ENCODE assay signal across 8 cellular contexts in genomic region chr4:78776729-78777555, GRCh38. TPM values are rescaled to one million over a fixed set of nuclear protein-coding genes. Genes with fewer than 3 reads are reported as not detected.
DNase-seq lines count a peak whose midpoint lies in the region; ATAC-seq and TF ChIP-seq lines count a peak whose summit lies in the region.

No MANE protein-coding gene starts in this region.

- H3K9me3 ChIP-seq in AG04450 (ENCODE audit: control insufficient read depth, insufficient read depth, low read length) (no peaks in the 10 kb centered on the region), NT2/D1 (ENCODE audit: insufficient read depth, low read length) (no peaks in the 10 kb centered on the region), fibroblast of lung (ENCODE audit: control insufficient read depth, insufficient read depth, low read depth, low read length) (no peaks in the 10 kb centered on the region)

- H3K27me3 Mint-ChIP-seq in nephron (ENCODE audit: low read depth): no peaks in the 10 kb centered on the region
- H3K27me3 Mint-ChIP-seq in stimulated activated naive CD8-positive, alpha-beta T cell treated with anti-CD3 and anti-CD28 coated beads, Interleukin-15, amount 100 ng/mL, for 72 hours: no peaks in the 10 kb centered on the region

- H3K4me1 Mint-ChIP-seq in nephron: peaks cover 13% of the 10 kb centered on the region
- H3K4me1 Mint-ChIP-seq in stimulated activated naive CD8-positive, alpha-beta T cell treated with anti-CD3 and anti-CD28 coated beads, Interleukin-15, amount 100 ng/mL, for 72 hours: peaks cover 22% of the 10 kb centered on the region

- H3K9me3 Mint-ChIP-seq in nephron: no peaks in the 10 kb centered on the region
- H3K9me3 Mint-ChIP-seq in stimulated activated naive CD8-positive, alpha-beta T cell treated with anti-CD3 and anti-CD28 coated beads, Interleukin-15, amount 100 ng/mL, for 72 hours: no peaks in the 10 kb centered on the region

- POLR2A ChIA-PET in AG04450 (lab: Yijun Ruan, JAX): interaction anchor here (0.5 to 1.1 kb wide), 6 partner anchors 21 to 482 kb away, joined by 3 to 6 read pairs (median 3); partner anchors contain the start of gene PAQR3

- H3K4me1 ChIP-seq in NT2/D1 (ENCODE audit: insufficient read depth, insufficient read length) (no peaks in the 10 kb centered on the region), fibroblast of lung (ENCODE audit: control insufficient read depth, extremely low read depth, insufficient read depth, low read length) (peaks cover 5% of the 10 kb centered on the region)

- H3K36me3 ChIP-seq in NT2/D1 (ENCODE audit: insufficient read depth, insufficient read length, low read length): no peaks in the 10 kb centered on the region
- no peaks in the 10 kb centered on the region for H3K36me3 ChIP-seq in fibroblast of lung (ENCODE audit: control insufficient read depth, insufficient read depth, low read length)

- no peak for DNase-seq in AG04450 (ENCODE audit: low read depth, low spot score)
- no peak for DNase-seq in NT2/D1 (ENCODE audit: low read depth, low spot score)
- DNase-seq in activated T-cell treated with anti-CD3 and anti-CD28 coated beads, Interleukin-2, amount 50 U/mL, for 48 hours: peak; percentile 69 to 70
- peak; percentile 64 to 68 for DNase-seq in fibroblast of lung (ENCODE audit: low read depth in 2 of 2)
- peak; percentile 59 to 70 for DNase-seq in stimulated activated naive CD8-positive, alpha-beta T cell treated with anti-CD3 and anti-CD28 coated beads, Interleukin-15, amount 100 ng/mL, for 72 hours

- H4K20me1 ChIP-seq in fibroblast of lung (ENCODE audit: control insufficient read depth, extremely low read depth, insufficient read depth, low read length): peaks cover 5% of the 10 kb centered on the region

- CTCF ChIA-PET in AG04450 (lab: Charles Lee): interaction anchor here (0.5 to 2.3 kb wide), 6 partner anchors 31 to 782 kb away, joined by 3 to 6 read pairs (median 3); no protein-coding TSS in a partner anchor

- H3K9ac ChIP-seq in NT2/D1 (ENCODE audit: insufficient read length, low read depth): peak overlapping the region; percentile 88
- H3K9ac ChIP-seq in fibroblast of lung (ENCODE audit: insufficient read depth, low read length): peak overlapping the region; percentile 78

- no peak overlapping the region for H2AFZ ChIP-seq in fibroblast of lung (ENCODE audit: low read length)

- H3K36me3 Mint-ChIP-seq in nephron (ENCODE audit: low read depth): no peaks in the 10 kb centered on the region

- TF ChIP-seq CTCF in AG04450 (IDR thresholded peaks at IDR 0.05; ENCODE audit: low read depth, low read length) (no peak), fibroblast of lung (conservative IDR thresholded peaks at IDR 0.05 in 1 of 2, IDR thresholded peaks at IDR 0.05 in 1 of 2; ENCODE audit: low read depth in 1 of 2, low read length in 2 of 2) (no peak), nephron (IDR thresholded peaks at IDR 0.05; ENCODE audit: unreplicated experiment in 3 of 3) (no peak)

- H3K79me2 ChIP-seq in fibroblast of lung (ENCODE audit: control insufficient read depth, insufficient read depth, low read length): peaks cover 57% of the 10 kb centered on the region

- H3K27ac Mint-ChIP-seq in nephron: peak overlapping the region; percentile 94 to 99 (median 99)
- H3K27ac Mint-ChIP-seq in stimulated activated naive CD8-positive, alpha-beta T cell treated with anti-CD3 and anti-CD28 coated beads, Interleukin-15, amount 100 ng/mL, for 72 hours: peak overlapping the region; percentile 89 to 94

- no peaks in the 10 kb centered on the region for H3K27me3 ChIP-seq in AG04450 (ENCODE audit: control insufficient read depth, insufficient read depth, low read length)
- no peaks in the 10 kb centered on the region for H3K27me3 ChIP-seq in NT2/D1 (ENCODE audit: insufficient read depth, insufficient read length)
- H3K27me3 ChIP-seq in fibroblast of lung (ENCODE audit: control insufficient read depth, insufficient read depth, low read length): no peaks in the 10 kb centered on the region

- ATAC-seq in GM18867 (IDR thresholded peaks at IDR 0.05; ENCODE audit: unreplicated experiment): peak; percentile 35
- ATAC-seq in HG03097 (IDR thresholded peaks at IDR 0.05; ENCODE audit: low FRiP score, unreplicated experiment): peak; percentile 35
- ATAC-seq in stimulated activated naive CD8-positive, alpha-beta T cell treated with anti-CD3 and anti-CD28 coated beads, Interleukin-15, amount 100 ng/mL, for 72 hours: peak; percentile 76

- H3K4me2 ChIP-seq in fibroblast of lung (ENCODE audit: extremely low read depth, insufficient read depth, low read length): peak overlapping the region; percentile 49

- H3K4me3 ChIP-seq in AG04450 (ENCODE audit: low read depth, low read length): peak overlapping the region; percentile 83
- peak overlapping the region; percentile 89 for H3K4me3 ChIP-seq in NT2/D1 (ENCODE audit: insufficient read length, low read depth)
- H3K4me3 ChIP-seq in fibroblast of lung (replicated peaks in 1 of 4; ENCODE audit: control extremely low read depth in 1 of 4, insufficient read depth in 1 of 4, low read depth in 3 of 4, low read length in 4 of 4): peak overlapping the region; percentile 49 to 93 (median 90)

- peak overlapping the region; percentile 72 for H3K27ac ChIP-seq in AG04450 (ENCODE audit: low read depth, low read length)
- H3K27ac ChIP-seq in fibroblast of lung (ENCODE audit: insufficient read depth, low read length): peak overlapping the region; percentile 83

- peak overlapping the region in 2 of 3 experiments; percentile 97 to 98 for H3K4me3 Mint-ChIP-seq in nephron
- H3K4me3 Mint-ChIP-seq in stimulated activated naive CD8-positive, alpha-beta T cell treated with anti-CD3 and anti-CD28 coated beads, Interleukin-15, amount 100 ng/mL, for 72 hours: peak overlapping the region in 1 of 2 donors; percentile 89

RNA-seq across cellular contexts. Expression of gene BMP2K, which starts 0.8 kb away (rescaled TPM):
- polyA plus RNA-seq in AG04450 (2011; rRNA removed) (31.8 and 36.5 TPM in 2 replicates), fibroblast of lung (75.1 and 126 TPM in 2 replicates)
- polyA minus RNA-seq in AG04450 (2011; rRNA and poly(A)+ RNA removed): 33.9 and 62.4 TPM in 2 replicates
- 54.8 and 62.7 TPM in 2 replicates for total RNA-seq in fibroblast of lung
- polyA plus RNA-seq in fibroblast of lung (2012): 32.3 and 54.7 TPM in 2 replicates
- 24.2 and 28.7 TPM in 2 replicates for polyA minus RNA-seq in fibroblast of lung (ENCODE audit: low replicate concordance)

Comparison
In these comparisons a context has a peak if more than half of its experiments do, and no peak if none do; other contexts are left out.
1. DNase-seq: peak in activated T-cell treated with anti-CD3 and anti-CD28 coated beads, Interleukin-2, amount 50 U/mL, for 48 hours (2 of 2), fibroblast of lung (2 of 2) and stimulated activated naive CD8-positive, alpha-beta T cell treated with anti-CD3 and anti-CD28 coated beads, Interleukin-15, amount 100 ng/mL, for 72 hours (2 of 2); none in AG04450 (single experiment) and NT2/D1 (single experiment).
2. Peak in every context shown above with its lines, with median percentiles within 50 percentile points of each other: H3K4me3 ChIP-seq and ATAC-seq.